Comparison of ENCODE assay signal across 1 cellular context in the genomic region with DNA sequence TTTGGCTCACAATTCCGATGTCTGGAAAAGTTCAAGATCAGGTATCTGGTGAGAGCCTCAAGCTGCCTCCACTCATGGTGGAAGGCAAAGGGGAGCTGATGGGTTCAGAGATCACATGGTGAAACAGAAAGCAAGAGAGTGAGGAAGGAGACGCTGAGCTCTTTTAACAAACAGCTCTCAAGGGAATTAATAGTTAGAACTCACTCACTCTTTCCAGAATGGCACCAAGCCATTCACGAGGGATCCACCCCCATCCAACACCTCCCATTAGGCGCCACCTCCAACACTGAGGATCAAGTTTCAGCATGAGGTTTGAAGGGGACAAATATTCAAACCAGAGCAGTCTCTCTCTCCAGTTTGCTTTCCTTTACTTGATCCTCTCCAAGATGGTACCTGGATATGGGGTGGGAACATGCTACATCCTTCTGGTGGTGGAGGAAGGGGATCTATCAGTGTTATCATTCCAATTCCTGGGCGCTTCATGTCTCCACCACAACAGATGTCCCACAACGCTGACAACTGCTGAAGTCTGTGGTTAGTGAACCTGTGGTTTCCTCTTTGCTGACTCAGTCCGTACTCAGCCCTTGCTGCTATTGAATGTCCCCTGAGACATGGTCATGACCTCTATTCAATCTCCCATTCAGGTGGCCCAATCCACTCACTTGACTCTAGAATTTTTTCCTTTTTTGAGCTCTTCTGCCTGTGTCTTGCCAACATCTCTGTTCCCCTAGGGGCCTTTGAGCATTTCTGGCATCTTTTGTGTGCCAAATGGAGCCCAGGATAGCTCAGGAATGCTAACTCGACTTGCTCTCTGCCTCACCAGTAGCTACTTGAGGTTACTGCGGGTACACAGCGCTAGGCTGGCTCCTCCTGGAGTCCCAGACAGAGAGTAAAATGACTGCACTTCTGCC.
TF ChIP-seq lines count a peak whose summit lies in the region.

No MANE protein-coding gene starts in this region.

TF ChIP-seq in HepG2, 621 proteins besides CTCF, POLR2A, EP300 and RAD21 (continued from another document):
- TF ChIP-seq, protein P1, sequence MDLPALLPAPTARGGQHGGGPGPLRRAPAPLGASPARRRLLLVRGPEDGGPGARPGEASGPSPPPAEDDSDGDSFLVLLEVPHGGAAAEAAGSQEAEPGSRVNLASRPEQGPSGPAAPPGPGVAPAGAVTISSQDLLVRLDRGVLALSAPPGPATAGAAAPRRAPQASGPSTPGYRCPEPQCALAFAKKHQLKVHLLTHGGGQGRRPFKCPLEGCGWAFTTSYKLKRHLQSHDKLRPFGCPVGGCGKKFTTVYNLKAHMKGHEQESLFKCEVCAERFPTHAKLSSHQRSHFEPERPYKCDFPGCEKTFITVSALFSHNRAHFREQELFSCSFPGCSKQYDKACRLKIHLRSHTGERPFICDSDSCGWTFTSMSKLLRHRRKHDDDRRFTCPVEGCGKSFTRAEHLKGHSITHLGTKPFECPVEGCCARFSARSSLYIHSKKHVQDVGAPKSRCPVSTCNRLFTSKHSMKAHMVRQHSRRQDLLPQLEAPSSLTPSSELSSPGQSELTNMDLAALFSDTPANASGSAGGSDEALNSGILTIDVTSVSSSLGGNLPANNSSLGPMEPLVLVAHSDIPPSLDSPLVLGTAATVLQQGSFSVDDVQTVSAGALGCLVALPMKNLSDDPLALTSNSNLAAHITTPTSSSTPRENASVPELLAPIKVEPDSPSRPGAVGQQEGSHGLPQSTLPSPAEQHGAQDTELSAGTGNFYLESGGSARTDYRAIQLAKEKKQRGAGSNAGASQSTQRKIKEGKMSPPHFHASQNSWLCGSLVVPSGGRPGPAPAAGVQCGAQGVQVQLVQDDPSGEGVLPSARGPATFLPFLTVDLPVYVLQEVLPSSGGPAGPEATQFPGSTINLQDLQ (CRISPR knock-in tag; IDR thresholded peaks at IDR 0.05), result no peak
